Comparison of ENCODE assay signal across 7 cellular contexts in genomic region chrX:45850775-45851433, GRCh38.
DNase-seq lines count a peak whose midpoint lies in the region; ATAC-seq and TF ChIP-seq lines count a peak whose summit lies in the region.

No MANE protein-coding gene starts in this region.

- H3K4me3 ChIP-seq in RWPE2 (ENCODE audit: severe bottlenecking) = peak overlapping the region; percentile 92
- H3K4me3 ChIP-seq in astrocyte of the cerebellum (ENCODE audit: low read depth, low read length) = peak overlapping the region; percentile 74

- H3K27me3 ChIP-seq in RWPE2 (ENCODE audit: insufficient read depth, poor library complexity, severe bottlenecking) = no peaks in the 10 kb centered on the region

- in situ Hi-C loops in astrocyte of the cerebellum (cut with HindIII; ENCODE audit: low sequenced_read_pairs) = no loop called here

- peak; percentile 34 for DNase-seq in HCEC 1CT
- DNase-seq in RWPE2 (ENCODE audit: low spot score) = peak; percentile 29
- no peak for DNase-seq in astrocyte of the cerebellum (ENCODE audit: low read depth)
- peak; percentile 17 for DNase-seq in iPS-NIHi11 (ENCODE audit: low spot score)
- peak; percentile 20 for DNase-seq in stimulated activated CD4-positive, alpha-beta T cell treated with anti-CD3 and anti-CD28 coated beads, Interleukin-12 subunit alpha, Interleukin-12 subunit beta, amount 100 ng/mL, for 4 hours
- DNase-seq in NCI-H526 (lab: John Stamatoyannopoulos, UW) = no peak

- peaks cover 30% of the 10 kb centered on the region for H3K4me1 ChIP-seq in RWPE2 (ENCODE audit: insufficient read depth, poor library complexity, severe bottlenecking)

- peak overlapping the region; percentile 86 for H3K27ac ChIP-seq in RWPE2 (ENCODE audit: poor library complexity, severe bottlenecking)

- no peak for TF ChIP-seq CTCF in RWPE2 (IDR thresholded peaks at IDR 0.05; ENCODE audit: poor library complexity, severe bottlenecking)
- TF ChIP-seq CTCF in astrocyte of the cerebellum (IDR thresholded peaks at IDR 0.05; ENCODE audit: low read depth, low read length, missing control alignments) = no peak

- H3K36me3 ChIP-seq in RWPE2 (ENCODE audit: low read depth) = peaks cover 36% of the 10 kb centered on the region

- ATAC-seq in RWPE2 (ENCODE audit: low read depth) (peak; percentile 30; the same call in 2 of the 3 replicates), HG03442 (IDR thresholded peaks at IDR 0.05; ENCODE audit: unreplicated experiment) (no peak)

- no peaks in the 10 kb centered on the region for H3K9me3 ChIP-seq in RWPE2 (ENCODE audit: severe bottlenecking)

Comparison
In these comparisons a context has a peak if more than half of its experiments do, and no peak if none do; other contexts are left out.
1. DNase-seq: peak in HCEC 1CT (single experiment), RWPE2 (single experiment), iPS-NIHi11 (single experiment) and stimulated activated CD4-positive, alpha-beta T cell treated with anti-CD3 and anti-CD28 coated beads, Interleukin-12 subunit alpha, Interleukin-12 subunit beta, amount 100 ng/mL, for 4 hours (single experiment); none in astrocyte of the cerebellum (single experiment) and NCI-H526 (0 of 2).